Comparison of ENCODE assay signal across 9 cellular contexts in genomic region chr11:12430912-12431311, GRCh38. TPM values are rescaled to one million over a fixed set of nuclear protein-coding genes. Genes with fewer than 3 reads are reported as not detected.
DNase-seq lines count a peak whose midpoint lies in the region; ATAC-seq and TF ChIP-seq lines count a peak whose summit lies in the region.
"Had no signal": no experiment of that assay in that cellular context is flagged by ENCODE, and none has a peak within 500 bp of the region (broad histone marks: within the 10 kb centered on the region; RNA-seq: fewer than 3 reads in every experiment).

No MANE protein-coding gene starts in this region.

- H3K27ac Mint-ChIP-seq in Calu3 (ENCODE audit: unreplicated experiment): peak overlapping the region; percentile 93

- CTCF ChIA-PET in Calu3 (lab: Charles Lee): interaction anchor here (1.0 to 1.2 kb wide), 4 partner anchors 8 to 533 kb away, joined by 3 to 4 read pairs (median 3); no protein-coding TSS in a partner anchor

- H3K36me3 Mint-ChIP-seq in Calu3 (ENCODE audit: insufficient read depth, unreplicated experiment): peaks cover 5% of the 10 kb centered on the region

- peak overlapping the region; percentile 53 for H3K4me3 Mint-ChIP-seq in Calu3 (ENCODE audit: low read depth, unreplicated experiment)

- TF ChIP-seq CTCF in Calu3 (IDR thresholded peaks at IDR 0.05; ENCODE audit: unreplicated experiment) (no peak), heart right ventricle (IDR thresholded peaks at IDR 0.05) (no peak), psoas muscle (IDR thresholded peaks at IDR 0.05) (no peak)

- H3K9me3 Mint-ChIP-seq in Calu3 (ENCODE audit: low read depth, unreplicated experiment): no peaks in the 10 kb centered on the region

- BruUV-seq in Calu3 (replicated peaks; lab: Mats Ljungman, UMichigan): no TSS peak

- WGBS in heart right ventricle, 2 donors: 26 to 35% methylated on average over 4 of the region's 4 CpGs
- WGBS in psoas muscle, 3 donors: 65 to 76% (median 75%) methylated on average over 4 of the region's 4 CpGs

- H3K27me3 ChIP-seq in heart right ventricle (no peaks in the 10 kb centered on the region), psoas muscle (ENCODE audit: insufficient read depth in 3 of 3, low read length in 2 of 3) (no peaks in the 10 kb centered on the region)

- H3K4me3 ChIP-seq in heart right ventricle: no peak overlapping the region
- no peak overlapping the region for H3K4me3 ChIP-seq in psoas muscle

- H3K36me3 ChIP-seq in heart right ventricle (no peaks in the 10 kb centered on the region), psoas muscle (ENCODE audit: insufficient read depth in 1 of 2, low read depth in 1 of 2) (no peaks in the 10 kb centered on the region)

- H3K9me3 ChIP-seq in heart right ventricle (no peaks in the 10 kb centered on the region), psoas muscle (no peaks in the 10 kb centered on the region)

- H3K27me3 Mint-ChIP-seq in Calu3 (ENCODE audit: unreplicated experiment): no peaks in the 10 kb centered on the region

- peak; percentile 50 to 90 (median 71) for ATAC-seq in heart right ventricle
- peak; percentile 62 to 87 (median 80) for ATAC-seq in psoas muscle
- ATAC-seq in HG02870 (IDR thresholded peaks at IDR 0.05; ENCODE audit: unreplicated experiment): no peak
- ATAC-seq in GM21390 (IDR thresholded peaks at IDR 0.05; ENCODE audit: unreplicated experiment): no peak

- H3K4me1 ChIP-seq in heart right ventricle: peaks cover 36 to 62% (median 53%) of the 10 kb centered on the region in 9 donors
- H3K4me1 ChIP-seq in psoas muscle: peaks cover 3% of the 10 kb centered on the region

- intact Hi-C loops in Calu3 (cut with micrococcal nuclease; ENCODE audit: unreplicated experiment) (no loop called here), heart right ventricle (cut with DNase I) (no loop called here), psoas muscle (cut with DNase I) (no loop called here)

- DNase-seq in Calu3 (peak; percentile 64), amniotic epithelial cell (ENCODE audit: low read depth) (peak; percentile 94), heart right ventricle (peak in 1 of 2 donors; percentile 61), psoas muscle (peak; percentile 59 to 67), SHP77 treated with DMSO at 0.1 percent for 48 hours (lab: John Stamatoyannopoulos, UW) (no peak), NCI-H146 treated with DMSO at 0.1 percent for 48 hours (lab: John Stamatoyannopoulos, UW; ENCODE audit: unreplicated experiment) (no peak)
- DNase-seq: activated CD8-positive, alpha-beta memory T cell treated with anti-CD3 and anti-CD28 coated beads, Interleukin-2, amount 50 U/mL, for 48 hours had no signal

- H3K4me1 Mint-ChIP-seq in Calu3 (ENCODE audit: low read depth, unreplicated experiment): peaks cover 42% of the 10 kb centered on the region

- H3K27ac ChIP-seq in heart right ventricle: peak overlapping the region; percentile 7 to 78 (median 61)
- H3K27ac ChIP-seq in psoas muscle: no peak overlapping the region

RNA-seq across cellular contexts. Expression of gene PARVA, which starts 53.5 kb away (rescaled TPM):
- total RNA-seq in Calu3 (2022): 18.3 and 22.9 TPM in 2 replicates
- total RNA-seq in heart right ventricle: 10 to 100 TPM; 57.7 to 84.8 (median 68.6) TPM
- polyA plus RNA-seq in heart right ventricle: 10 to 100 TPM; 20.1 to 33.6 TPM
- 10 to 100 TPM in 3 of 4 donors, 1 to 10 TPM in 1; 8.3 to 22.7 (median 15.6) TPM for total RNA-seq in psoas muscle
- polyA plus RNA-seq in psoas muscle: 1 to 10 TPM; 4.4 to 8.5 (median 4.8) TPM

Comparison
In these comparisons a context has a peak if more than half of its experiments do, and no peak if none do; other contexts are left out.
1. DNase-seq: peak in Calu3 (single experiment), amniotic epithelial cell (single experiment) and psoas muscle (2 of 2); none in SHP77 treated with DMSO at 0.1 percent for 48 hours (single experiment) and NCI-H146 treated with DMSO at 0.1 percent for 48 hours (single experiment).
2. ATAC-seq: peak in heart right ventricle (8 of 8) and psoas muscle (4 of 4); none in HG02870 (single experiment) and GM21390 (single experiment).